In the genomic region with DNA sequence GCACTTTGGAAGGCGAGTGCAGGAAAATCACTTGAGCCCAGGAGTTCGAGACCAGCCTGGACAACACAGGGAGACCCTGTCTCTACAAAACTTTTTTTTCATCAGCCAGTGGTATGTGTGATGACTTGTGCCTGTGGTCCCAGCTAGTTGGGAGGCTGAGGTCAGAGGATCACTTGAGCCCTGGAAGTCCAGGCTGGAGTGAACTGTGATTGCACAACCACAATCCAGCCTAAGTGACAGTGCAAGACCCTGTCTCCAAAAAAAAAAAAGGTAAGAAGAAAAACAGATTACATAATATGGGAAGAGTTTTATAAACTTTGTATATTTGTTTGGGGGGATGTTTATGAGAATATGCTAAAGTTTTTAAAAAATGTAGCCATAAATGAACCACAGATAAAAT, we compare ENCODE assay signal across 33 cellular contexts.
"Had no signal": no experiment of that assay in that cellular context is flagged by ENCODE, and none has a peak within 500 bp of the region (broad histone marks: within the 10 kb centered on the region; RNA-seq: fewer than 3 reads in every experiment).

No MANE protein-coding gene starts in this region.

- ATAC-seq: activated naive CD4-positive, alpha-beta T cell treated with anti-CD3 and anti-CD28 coated beads, Interleukin-2, amount 50 U/mL, for 72 hours; activated naive CD8-positive, alpha-beta T cell treated with anti-CD3 and anti-CD28 coated beads, Interleukin-2, amount 50 U/mL, for 24 hours; activated T-cell treated with anti-CD3 and anti-CD28 coated beads, Interleukin-2, amount 50 U/mL, for 4 hours; activated T-cell treated with anti-CD3 and anti-CD28 coated beads, Interleukin-2, amount 50 U/mL, for 72 hours; activated T-helper 17 cell treated with anti-CD3 and anti-CD28 coated beads, Interleukin-2, amount 50 U/mL, for 72 hours; body of pancreas had no signal

- H3K27ac ChIP-seq: adrenal gland, ascending aorta, body of pancreas, brain microvascular endothelial cell, breast epithelium, cardiac muscle cell had no signal

- H3K4me1 ChIP-seq: adrenal gland, ascending aorta, body of pancreas, breast epithelium had no signal

- H3K4me3 ChIP-seq: adrenal gland, ascending aorta, body of pancreas, breast epithelium, cardiac muscle cell had no signal

- H3K36me3 ChIP-seq: adrenal gland, breast epithelium had no signal

- H3K27me3 ChIP-seq: adrenal gland, ascending aorta, body of pancreas, brain microvascular endothelial cell, breast epithelium, cardiac muscle cell had no signal

- DNase-seq: activated effector memory CD4-positive, alpha-beta T cell treated with anti-CD3 and anti-CD28 coated beads, Interleukin-2, amount 50 U/mL, for 16 hours; activated effector memory CD4-positive, alpha-beta T cell treated with Interleukin-2 at 50 U/mL for 16 hours; activated gamma-delta T cell; activated gamma-delta T cell treated with Interleukin-2 at 50 U/mL for 16 hours; activated naive CD4-positive, alpha-beta T cell; activated naive CD4-positive, alpha-beta T cell treated with anti-CD3 and anti-CD28 coated beads for 36 hours; activated naive CD4-positive, alpha-beta T cell treated with anti-CD3 and anti-CD28 coated beads, Interleukin-2, amount 10 ng/mL, durations not matched to agents 7 days and 5 days; activated naive CD4-positive, alpha-beta T cell treated with anti-CD3 and anti-CD28 coated beads, Interleukin-2, amount 50 U/mL, for 16 hours; activated naive CD4-positive, alpha-beta T cell treated with Interleukin-2 at 50 U/mL for 16 hours; activated naive CD8-positive, alpha-beta T cell treated with anti-CD3 and anti-CD28 coated beads for 36 hours; activated naive CD8-positive, alpha-beta T cell treated with anti-CD3 and anti-CD28 coated beads, Interleukin-2, amount 10 ng/mL, durations not matched to agents 7 days and 5 days; activated naive CD8-positive, alpha-beta T cell treated with anti-CD3 and anti-CD28 coated beads, Interleukin-2, amount 50 U/mL, for 24 hours; activated T-cell treated with anti-CD3 and anti-CD28 coated beads, Interleukin-2, amount 50 U/mL, for 4 hours; activated T-cell treated with anti-CD3 and anti-CD28 coated beads, Interleukin-2, amount 50 U/mL, for 48 hours; activated T-cell treated with anti-CD3 and anti-CD28 coated beads, Interleukin-2, amount 50 U/mL, for 72 hours; adrenal gland; amniotic stem cell; amygdala; anterior cingulate cortex; aorta; body of pancreas; brain microvascular endothelial cell; caudate nucleus; central memory CD4-positive, alpha-beta T cell; cerebellar nuclear complex had no signal

- FAIRE-seq: astrocyte, bronchial epithelial cell, colon had no signal

- H3K9me3 ChIP-seq: adrenal gland, ascending aorta, body of pancreas, breast epithelium had no signal
